22 cellular contexts compared by ENCODE assay signal in the genomic region with DNA sequence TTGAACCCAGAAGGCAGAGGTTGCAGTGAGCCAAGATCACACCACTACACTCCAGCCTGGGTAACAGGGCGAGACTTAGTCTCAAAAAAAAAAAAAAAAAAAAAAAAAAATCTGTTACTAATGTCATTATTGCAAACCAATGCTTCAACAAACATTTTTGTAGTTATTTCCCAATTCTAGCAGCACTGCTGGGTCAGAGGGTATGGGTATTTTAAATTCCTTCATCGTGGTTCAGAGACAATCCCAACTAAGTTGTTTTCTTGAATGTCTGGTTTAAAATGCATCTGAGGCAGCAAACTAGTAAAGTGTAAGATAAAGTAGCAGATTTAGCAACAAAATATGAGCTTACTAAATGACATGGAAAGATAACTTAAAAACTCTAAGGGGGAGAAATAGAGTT.
DNase-seq lines count a peak whose midpoint lies in the region; ATAC-seq, FAIRE-seq and TF ChIP-seq lines count a peak whose summit lies in the region.
"Had no signal": no experiment of that assay in that cellular context is flagged by ENCODE, and none has a peak within 500 bp of the region (broad histone marks: within the 10 kb centered on the region; RNA-seq: fewer than 3 reads in every experiment).

No MANE protein-coding gene starts in this region.

- peak overlapping the region in 1 of 5 donors; percentile 60 for H3K9ac ChIP-seq in subcutaneous abdominal adipose tissue (ENCODE audit: low read length in 5 of 5)

- H3K4me3 ChIP-seq in astrocyte of the spinal cord (ENCODE audit: low read depth, low read length) (no peak overlapping the region), fibroblast of villous mesenchyme (ENCODE audit: low read depth, low read length) (no peak overlapping the region), subcutaneous abdominal adipose tissue (ENCODE audit: low read depth in 1 of 5, low read length in 5 of 5) (no peak overlapping the region), lower leg skin (ENCODE audit: low read depth, poor library complexity, severe bottlenecking) (no peak overlapping the region)
- H3K4me3 ChIP-seq: uterus had no signal

- no peak for FAIRE-seq in GM12891 (lab: Jason Lieb, UNC)

- no peaks in the 10 kb centered on the region for H3K27me3 ChIP-seq in subcutaneous abdominal adipose tissue (ENCODE audit: control insufficient read depth in 5 of 5, insufficient read depth in 4 of 5, low read length in 5 of 5)
- H3K27me3 ChIP-seq: uterus had no signal

- H3K9me3 ChIP-seq in subcutaneous abdominal adipose tissue (ENCODE audit: control insufficient read depth in 5 of 5, low read length in 5 of 5), result no peaks in the 10 kb centered on the region
- H3K9me3 ChIP-seq: uterus had no signal

- H3K36me3 ChIP-seq in subcutaneous abdominal adipose tissue (ENCODE audit: control insufficient read depth in 5 of 5, insufficient read depth in 5 of 5, low read length in 5 of 5), result peaks cover 0 to 22% (median 4%) of the 10 kb centered on the region in 5 donors
- H3K36me3 ChIP-seq: uterus had no signal

- ATAC-seq in HG03025 (IDR thresholded peaks at IDR 0.05; ENCODE audit: low FRiP score, unreplicated experiment), result no peak

- DNase-seq in EL (peak; percentile 62), astrocyte of the spinal cord (ENCODE audit: low read depth, low spot score) (peak; percentile 37), fibroblast of villous mesenchyme (ENCODE audit: low read depth) (peak; percentile 79), GM12891 (ENCODE audit: insufficient read length, low spot score) (no peak), lower leg skin (ENCODE audit: low spot score in 2 of 2) (no peak)
- DNase-seq: activated CD4-positive, alpha-beta memory T cell treated with anti-CD3 and anti-CD28 coated beads, Interleukin-2, amount 10 ng/mL, durations not matched to agents 7 days and 5 days; activated CD4-positive, CD25-positive, alpha-beta regulatory T cell treated with anti-CD3 and anti-CD28 coated beads, Interleukin-2, amount 50 U/mL, for 72 hours; activated naive CD8-positive, alpha-beta T cell treated with anti-CD3 and anti-CD28 coated beads for 36 hours; AML-193; CD8-positive, alpha-beta memory T cell; DMS153; effector CD4-positive, alpha-beta T cell; GF-D8; glutamatergic neuron; H7; mesendoderm; NCI-H1048; NCI-H187 treated with DMSO at 0.1 percent for 48 hours; T-helper 1 cell; uterus had no signal

- peaks cover 0 to 53% (median 18%) of the 10 kb centered on the region in 5 donors for H3K4me1 ChIP-seq in subcutaneous abdominal adipose tissue (ENCODE audit: control insufficient read depth in 5 of 5, insufficient read depth in 5 of 5, low read length in 5 of 5)

- TF ChIP-seq POLR2A in GM12891 (IDR thresholded peaks at IDR 0.05; ENCODE audit: low read depth, low read length) (no peak), lower leg skin (IDR thresholded peaks at IDR 0.05) (no peak)

- WGBS in lower leg skin, 2 donors, result 85 to 90% methylated on average over 2 of the region's 2 CpGs

- intact Hi-C loops in lower leg skin (cut with DNase I; ENCODE audit: low total_unique reads), result no loop called here

- peak overlapping the region; percentile 86 for H3K27ac ChIP-seq in subcutaneous abdominal adipose tissue (ENCODE audit: low read depth, low read length)
- H3K27ac ChIP-seq: uterus had no signal

- in situ Hi-C loops in astrocyte of the spinal cord (cut with HindIII; ENCODE audit: low sequenced_read_pairs), result no loop called here

- TF ChIP-seq CTCF in astrocyte of the spinal cord (IDR thresholded peaks at IDR 0.05; ENCODE audit: low read depth, low read length) (no peak), fibroblast of villous mesenchyme (IDR thresholded peaks at IDR 0.05; ENCODE audit: insufficient read depth, low read depth, low read length) (no peak), lower leg skin (IDR thresholded peaks at IDR 0.05) (no peak)

TF ChIP-seq in GM12891, 5 proteins besides CTCF, POLR2A, EP300 and RAD21:
- TF ChIP-seq TAF1 (IDR thresholded peaks at IDR 0.05; ENCODE audit: low read depth, low read length) (no peak), POLR2AphosphoS5 (IDR thresholded peaks at IDR 0.05; ENCODE audit: low read depth, low read length) (no peak), POU2F2 (IDR thresholded peaks at IDR 0.05; ENCODE audit: low read depth, low read length) (no peak), PAX5 (IDR thresholded peaks at IDR 0.05; ENCODE audit: insufficient read depth, low read length, severe bottlenecking) (no peak), SPI1 (IDR thresholded peaks at IDR 0.05; ENCODE audit: low read depth, low read length) (no peak)

Comparison
In these comparisons a context has a peak if more than half of its experiments do, and no peak if none do; other contexts are left out.
1. DNase-seq: peak in EL (single experiment), astrocyte of the spinal cord (single experiment) and fibroblast of villous mesenchyme (single experiment); none in GM12891 (single experiment) and lower leg skin (0 of 2).